ENCODE assay signal across 1 cellular context in the genomic region with DNA sequence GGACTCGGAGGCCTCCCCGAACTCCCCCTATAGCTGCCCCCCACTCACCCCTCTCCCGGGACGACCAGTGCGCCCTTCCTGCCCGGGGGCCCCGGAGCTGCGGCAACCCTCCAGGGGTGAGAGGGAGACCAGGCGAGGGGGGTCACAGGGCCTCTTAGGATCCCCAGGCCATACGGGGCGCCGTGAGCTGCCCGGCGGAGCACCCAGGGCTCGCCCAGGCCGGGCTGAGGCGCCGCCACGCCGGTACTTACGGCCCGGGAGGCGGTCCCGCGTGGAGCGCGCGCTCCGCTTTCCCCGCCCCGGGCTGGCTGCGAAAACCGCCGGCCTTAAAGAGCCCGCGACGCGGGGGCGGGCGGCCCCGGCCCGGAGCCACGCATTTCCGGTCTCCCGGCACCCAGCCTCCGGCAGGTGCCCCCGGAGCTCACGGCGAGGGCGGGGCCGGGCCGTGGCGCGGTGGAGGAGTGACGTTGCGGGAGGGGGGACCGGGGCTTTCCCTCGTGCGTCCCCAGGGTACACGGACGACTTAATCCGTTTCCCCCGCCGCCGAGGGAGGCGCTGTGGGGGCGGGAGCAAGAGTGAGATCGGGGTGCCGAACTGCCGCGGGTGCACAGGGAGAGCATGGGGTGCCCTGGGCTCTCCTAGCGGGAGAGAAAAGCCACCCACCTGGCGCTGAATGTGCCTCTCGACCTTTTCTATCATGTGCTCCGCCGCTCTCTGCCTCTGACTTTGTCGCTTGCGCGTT.
TF ChIP-seq lines count a peak whose summit lies in the region.

Gene METTL21A, minus strand, starts transcription at position 381 of the 742 bp plus-strand sequence. CDS start 1,019 bp downstream, outside the sequence.

TF ChIP-seq in GM12878, 131 proteins besides CTCF, POLR2A, EP300 and RAD21 (continued from another document and continues in another):
- TF ChIP-seq, protein P1, sequence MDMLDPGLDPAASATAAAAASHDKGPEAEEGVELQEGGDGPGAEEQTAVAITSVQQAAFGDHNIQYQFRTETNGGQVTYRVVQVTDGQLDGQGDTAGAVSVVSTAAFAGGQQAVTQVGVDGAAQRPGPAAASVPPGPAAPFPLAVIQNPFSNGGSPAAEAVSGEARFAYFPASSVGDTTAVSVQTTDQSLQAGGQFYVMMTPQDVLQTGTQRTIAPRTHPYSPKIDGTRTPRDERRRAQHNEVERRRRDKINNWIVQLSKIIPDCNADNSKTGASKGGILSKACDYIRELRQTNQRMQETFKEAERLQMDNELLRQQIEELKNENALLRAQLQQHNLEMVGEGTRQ (IDR thresholded peaks at IDR 0.05; ENCODE audit: borderline replicate concordance, low read depth, low read length) = no peak
- TF ChIP-seq RAD51 (IDR thresholded peaks at IDR 0.05) (peak; percentile 18; the same call in 1 of the 2 replicates), FOXM1 (IDR thresholded peaks at IDR 0.05; ENCODE audit: low read depth, low read length) (no peak; the same call in 1 of the 2 replicates), GABPA (IDR thresholded peaks at IDR 0.05; ENCODE audit: low read depth) (peak; percentile 66; the same call in 1 of the 2 replicates), CREB1 (IDR thresholded peaks at IDR 0.05; ENCODE audit: low read depth) (peak; percentile 91), ETV6 (conservative IDR thresholded peaks at IDR 0.05 in 1 of 2, IDR thresholded peaks at IDR 0.05 in 1 of 2; ENCODE audit: borderline replicate concordance in 1 of 2, low read depth in 1 of 2) (no peak; a peak in 1 of 4 replicates), NFIC (IDR thresholded peaks at IDR 0.05; ENCODE audit: low read depth, low read length) (no peak), ZNF622 (IDR thresholded peaks at IDR 0.05) (no peak), RFX5 (IDR thresholded peaks at IDR 0.05; ENCODE audit: low read depth, low read length) (no peak), NRF1 (conservative IDR thresholded peaks at IDR 0.05; ENCODE audit: low read depth, low read length) (no peak), TBL1XR1 (IDR thresholded peaks at IDR 0.05; ENCODE audit: low read depth, low read length) (peak; percentile 32), E4F1 (IDR thresholded peaks at IDR 0.05; ENCODE audit: borderline replicate concordance, partially characterized antibody) (no peak), HDGF (IDR thresholded peaks at IDR 0.05) (0 out of 2 replicates have a peak, but pooled peaks have one; percentile 20), TARDBP (IDR thresholded peaks at IDR 0.05; ENCODE audit: borderline replicate concordance) (no peak), TCF3 (IDR thresholded peaks at IDR 0.05; ENCODE audit: borderline replicate concordance, insufficient read depth, low read depth, low read length) (peak; percentile 60; the same call in 1 of the 2 replicates), NR2F1 (conservative IDR thresholded peaks at IDR 0.05) (peak; percentile 82), SMAD1 (IDR thresholded peaks at IDR 0.05; ENCODE audit: low read depth, partially characterized antibody) (no peak), HDAC2 (IDR thresholded peaks at IDR 0.05) (no peak), USF1 (IDR thresholded peaks at IDR 0.05; ENCODE audit: borderline replicate concordance, extremely low read length, insufficient read depth, low read depth, low read length) (no peak), FOS (IDR thresholded peaks at IDR 0.05; ENCODE audit: borderline replicate concordance, extremely low read depth, insufficient read length) (no peak), PAX5 (IDR thresholded peaks at IDR 0.05; ENCODE audit: borderline replicate concordance, low read depth, low read length) (peak; percentile 73; the same call in 1 of the 2 replicates), HSF1 (IDR thresholded peaks at IDR 0.05; ENCODE audit: low read depth, low read length) (no peak), ATF3 (IDR thresholded peaks at IDR 0.05; ENCODE audit: borderline replicate concordance, extremely low read depth, low read depth, low read length) (no peak), E2F8 (IDR thresholded peaks at IDR 0.05; ENCODE audit: low read depth, partially characterized antibody) (no peak), CBX3 (IDR thresholded peaks at IDR 0.05; ENCODE audit: borderline replicate concordance, low read depth) (no peak), GATAD2B (conservative IDR thresholded peaks at IDR 0.05; ENCODE audit: low read depth) (peak; percentile 98), MEF2A (IDR thresholded peaks at IDR 0.05; ENCODE audit: insufficient read depth, low read depth, low read length) (peak; percentile 69; the same call in 1 of the 2 replicates), CBFB (IDR thresholded peaks at IDR 0.05; ENCODE audit: low read depth) (no peak; the same call in 1 of the 2 replicates), BMI1 (IDR thresholded peaks at IDR 0.05; ENCODE audit: borderline replicate concordance) (no peak), ZNF24 (IDR thresholded peaks at IDR 0.05) (no peak; the same call in 1 of the 2 replicates), ZNF592 (IDR thresholded peaks at IDR 0.05) (peak; percentile 81; the same call in 1 of the 2 replicates)
- TF ChIP-seq, protein P2, sequence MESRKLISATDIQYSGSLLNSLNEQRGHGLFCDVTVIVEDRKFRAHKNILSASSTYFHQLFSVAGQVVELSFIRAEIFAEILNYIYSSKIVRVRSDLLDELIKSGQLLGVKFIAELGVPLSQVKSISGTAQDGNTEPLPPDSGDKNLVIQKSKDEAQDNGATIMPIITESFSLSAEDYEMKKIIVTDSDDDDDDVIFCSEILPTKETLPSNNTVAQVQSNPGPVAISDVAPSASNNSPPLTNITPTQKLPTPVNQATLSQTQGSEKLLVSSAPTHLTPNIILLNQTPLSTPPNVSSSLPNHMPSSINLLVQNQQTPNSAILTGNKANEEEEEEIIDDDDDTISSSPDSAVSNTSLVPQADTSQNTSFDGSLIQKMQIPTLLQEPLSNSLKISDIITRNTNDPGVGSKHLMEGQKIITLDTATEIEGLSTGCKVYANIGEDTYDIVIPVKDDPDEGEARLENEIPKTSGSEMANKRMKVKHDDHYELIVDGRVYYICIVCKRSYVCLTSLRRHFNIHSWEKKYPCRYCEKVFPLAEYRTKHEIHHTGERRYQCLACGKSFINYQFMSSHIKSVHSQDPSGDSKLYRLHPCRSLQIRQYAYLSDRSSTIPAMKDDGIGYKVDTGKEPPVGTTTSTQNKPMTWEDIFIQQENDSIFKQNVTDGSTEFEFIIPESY (IDR thresholded peaks at IDR 0.05) = no peak
- TF ChIP-seq, protein P3, sequence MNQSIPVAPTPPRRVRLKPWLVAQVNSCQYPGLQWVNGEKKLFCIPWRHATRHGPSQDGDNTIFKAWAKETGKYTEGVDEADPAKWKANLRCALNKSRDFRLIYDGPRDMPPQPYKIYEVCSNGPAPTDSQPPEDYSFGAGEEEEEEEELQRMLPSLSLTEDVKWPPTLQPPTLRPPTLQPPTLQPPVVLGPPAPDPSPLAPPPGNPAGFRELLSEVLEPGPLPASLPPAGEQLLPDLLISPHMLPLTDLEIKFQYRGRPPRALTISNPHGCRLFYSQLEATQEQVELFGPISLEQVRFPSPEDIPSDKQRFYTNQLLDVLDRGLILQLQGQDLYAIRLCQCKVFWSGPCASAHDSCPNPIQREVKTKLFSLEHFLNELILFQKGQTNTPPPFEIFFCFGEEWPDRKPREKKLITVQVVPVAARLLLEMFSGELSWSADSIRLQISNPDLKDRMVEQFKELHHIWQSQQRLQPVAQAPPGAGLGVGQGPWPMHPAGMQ (IDR thresholded peaks at IDR 0.05; ENCODE audit: borderline replicate concordance) = no peak
- TF ChIP-seq, protein P4, sequence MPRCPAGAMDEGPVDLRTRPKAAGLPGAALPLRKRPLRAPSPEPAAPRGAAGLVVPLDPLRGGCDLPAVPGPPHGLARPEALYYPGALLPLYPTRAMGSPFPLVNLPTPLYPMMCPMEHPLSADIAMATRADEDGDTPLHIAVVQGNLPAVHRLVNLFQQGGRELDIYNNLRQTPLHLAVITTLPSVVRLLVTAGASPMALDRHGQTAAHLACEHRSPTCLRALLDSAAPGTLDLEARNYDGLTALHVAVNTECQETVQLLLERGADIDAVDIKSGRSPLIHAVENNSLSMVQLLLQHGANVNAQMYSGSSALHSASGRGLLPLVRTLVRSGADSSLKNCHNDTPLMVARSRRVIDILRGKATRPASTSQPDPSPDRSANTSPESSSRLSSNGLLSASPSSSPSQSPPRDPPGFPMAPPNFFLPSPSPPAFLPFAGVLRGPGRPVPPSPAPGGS (IDR thresholded peaks at IDR 0.05; ENCODE audit: borderline replicate concordance, insufficient read depth, low read depth, low read length, poor library complexity, severe bottlenecking) = peak; percentile 83
